8 cellular contexts compared by ENCODE assay signal in genomic region chr3:39107056-39107873, GRCh38. TPM values are rescaled to one million over a fixed set of nuclear protein-coding genes. Genes with fewer than 3 reads are reported as not detected.
DNase-seq lines count a peak whose midpoint lies in the region; ATAC-seq and TF ChIP-seq lines count a peak whose summit lies in the region.

Gene GORASP1 (minus strand): TSS chr3:39107627. CDS start chr3:39107541, 86 bp downstream.
Gene TTC21A (plus strand): TSS chr3:39107680. CDS start chr3:39107838, 158 bp downstream.

- WGBS in testis, 2 donors = 0% methylated on average over 32 to 71 of the region's 97 CpGs

- H3K9me3 Mint-ChIP-seq in activated naive CD4-positive, alpha-beta T cell treated with anti-CD3 and anti-CD28 coated beads, Interleukin-2, amount 50 U/mL, for 24 hours = no peaks in the 10 kb centered on the region

- H3K27ac ChIP-seq in SJSA1 (peak within 1 kb of the TSS; percentile 82), testis (peak within 1 kb of the TSS; percentile 71 to 93)

- H3K36me3 Mint-ChIP-seq in activated naive CD4-positive, alpha-beta T cell treated with anti-CD3 and anti-CD28 coated beads, Interleukin-2, amount 50 U/mL, for 24 hours = no peaks in the 10 kb centered on the region

- peak; percentile 43 for TF ChIP-seq POLR2A in testis (IDR thresholded peaks at IDR 0.05)

- H3K4me1 ChIP-seq in SJSA1 (replicated peaks) (peaks cover 13% of the 10 kb centered on the region), testis (peaks cover 25% of the 10 kb centered on the region)

- peak within 1 kb of the TSS; percentile 97 for H3K4me3 ChIP-seq in SJSA1
- peak within 1 kb of the TSS; percentile 92 to 96 for H3K4me3 ChIP-seq in testis

- H3K9me3 ChIP-seq in SJSA1 (replicated peaks) (no peaks in the 10 kb centered on the region), testis (no peaks in the 10 kb centered on the region)

- intact Hi-C loops in testis (cut with DNase I; ENCODE audit: low total_unique reads) = no loop called here

- peaks cover 53% of the 10 kb centered on the region for H3K4me1 Mint-ChIP-seq in activated naive CD4-positive, alpha-beta T cell treated with anti-CD3 and anti-CD28 coated beads, Interleukin-2, amount 50 U/mL, for 24 hours

- H3K27ac Mint-ChIP-seq in activated naive CD4-positive, alpha-beta T cell treated with anti-CD3 and anti-CD28 coated beads, Interleukin-2, amount 50 U/mL, for 24 hours = peak within 1 kb of the TSS; percentile 62

- DNase-seq in EH (ENCODE audit: low read depth) = peak; percentile 89
- peak; percentile 84 for DNase-seq in LHCN-M2 (ENCODE audit: low read depth)
- peak; percentile 73 to 83 for DNase-seq in SJSA1 (ENCODE audit: low read depth in 1 of 2, low spot score in 2 of 2)
- DNase-seq in globus pallidus (ENCODE audit: low spot score) = peak; percentile 93
- DNase-seq in nucleus accumbens (lab: John Stamatoyannopoulos, UW) = peak; percentile 45 to 94 (median 84)
- peak; percentile 96 for DNase-seq in testis

- H3K36me3 ChIP-seq in SJSA1 (peaks cover 8% of the 10 kb centered on the region), testis (ENCODE audit: low read depth, missing control alignments) (no peaks in the 10 kb centered on the region)

- peak; percentile 60 for ATAC-seq in GM21786 (IDR thresholded peaks at IDR 0.05; ENCODE audit: unreplicated experiment)

- peak within 1 kb of the TSS; percentile 89 for H3K4me3 Mint-ChIP-seq in activated naive CD4-positive, alpha-beta T cell treated with anti-CD3 and anti-CD28 coated beads, Interleukin-2, amount 50 U/mL, for 24 hours

- H3K27me3 Mint-ChIP-seq in activated naive CD4-positive, alpha-beta T cell treated with anti-CD3 and anti-CD28 coated beads, Interleukin-2, amount 50 U/mL, for 24 hours = no peaks in the 10 kb centered on the region

- no peak for TF ChIP-seq CTCF in testis (IDR thresholded peaks at IDR 0.05)

- H3K27me3 ChIP-seq in SJSA1 (replicated peaks) (no peaks in the 10 kb centered on the region), testis (no peaks in the 10 kb centered on the region)

RNA-seq across cellular contexts. Expression of gene GORASP1, which starts in this region (rescaled TPM):
- total RNA-seq in LHCN-M2 (2014; rRNA removed) (46.2 and 50.2 TPM in 2 replicates), testis (10 to 100 TPM; 75.3 to 92.1 TPM)
- polyA plus RNA-seq in LHCN-M2 (2012) = 29.2 TPM
- total RNA-seq in SJSA1 (2014; rRNA removed; shearing (Covaris generic)) = 22.7 and 39.7 TPM in 2 replicates
- 69.5 TPM for polyA plus RNA-seq in testis (ENCODE audit: insufficient read depth, low read depth, low replicate concordance)

RNA-seq across cellular contexts. Expression of gene TTC21A, which starts in this region (rescaled TPM):
- 1.3 and 1.5 TPM in 2 replicates for total RNA-seq in LHCN-M2 (2014; rRNA removed)
- 1.0 TPM for polyA plus RNA-seq in LHCN-M2 (2012)
- total RNA-seq in SJSA1 (2014; rRNA removed; shearing (Covaris generic)) = 0.24 TPM in 1 of 2 replicates, not detected in the other
- 100 to 1,000 TPM in 1 of 2 donors, 10 to 100 TPM in 1; 74.3 to 101 TPM for total RNA-seq in testis
- polyA plus RNA-seq in testis (ENCODE audit: insufficient read depth, low read depth, low replicate concordance) = 266 TPM

Comparison
In these comparisons a context has a peak if more than half of its experiments do, and no peak if none do; other contexts are left out.
1. Peak in every context shown above with its lines: DNase-seq, ATAC-seq, H3K4me3 ChIP-seq and H3K27ac ChIP-seq.
2. RNA of gene TTC21A (total RNA-seq): 74.3 to 101 TPM in testis; 1.3 to 1.5 TPM in LHCN-M2 and 0.24 TPM in SJSA1; every median in the first group is over 10 times any median in the second.